ENCODE assay signal across 1 cellular context in genomic region chr5:108748354-108749129, GRCh38.
TF ChIP-seq lines count a peak whose summit lies in the region.

No MANE protein-coding gene starts in this region.

TF ChIP-seq in HepG2, 621 proteins besides CTCF, POLR2A, EP300 and RAD21 (continued from another document and continues in another):
- TF ChIP-seq FOXP1 (IDR thresholded peaks at IDR 0.05) (no peak), FOXP1 (CRISPR knock-in tag; IDR thresholded peaks at IDR 0.05) (no peak), E2F1 (CRISPR knock-in tag; IDR thresholded peaks at IDR 0.05) (0 out of 2 replicates have a peak, but pooled peaks have one; percentile 51), RBM39 (IDR thresholded peaks at IDR 0.05; ENCODE audit: low read depth, low read length, poor library complexity, severe bottlenecking) (no peak), HDAC1 (CRISPR knock-in tag; IDR thresholded peaks at IDR 0.05) (peak; percentile 47), ARNTL (CRISPR knock-in tag; IDR thresholded peaks at IDR 0.05) (0 out of 2 replicates have a peak, but pooled peaks have one; percentile 15), ZNF431 (CRISPR knock-in tag; IDR thresholded peaks at IDR 0.05; ENCODE audit: borderline replicate concordance, low read depth) (no peak), JDP2 (CRISPR knock-in tag; IDR thresholded peaks at IDR 0.05; ENCODE audit: borderline replicate concordance) (no peak; the same call in 1 of the 2 replicates), BCL6 (CRISPR knock-in tag; IDR thresholded peaks at IDR 0.05) (peak; percentile 61; the same call in 1 of the 2 replicates), ZNF318 (CRISPR knock-in tag; IDR thresholded peaks at IDR 0.05) (no peak), AHR (CRISPR knock-in tag; IDR thresholded peaks at IDR 0.05) (peak; percentile 67; the same call in 1 of the 2 replicates), HMG20A (CRISPR knock-in tag; IDR thresholded peaks at IDR 0.05; ENCODE audit: borderline replicate concordance) (no peak), DZIP1 (CRISPR knock-in tag; IDR thresholded peaks at IDR 0.05) (peak; percentile 89; the same call in 1 of the 2 replicates), ZNF850 (CRISPR knock-in tag; conservative IDR thresholded peaks at IDR 0.05) (no peak), GMEB1 (CRISPR knock-in tag; IDR thresholded peaks at IDR 0.05; ENCODE audit: borderline replicate concordance) (peak; percentile 66; the same call in 1 of the 2 replicates), FUBP1 (CRISPR knock-in tag; IDR thresholded peaks at IDR 0.05; ENCODE audit: borderline replicate concordance) (0 out of 2 replicates have a peak, but pooled peaks have one; percentile 79), ZBTB2 (CRISPR knock-in tag; IDR thresholded peaks at IDR 0.05; ENCODE audit: low read depth) (no peak), ZNF782 (CRISPR knock-in tag; IDR thresholded peaks at IDR 0.05; ENCODE audit: borderline replicate concordance) (peak; percentile 83), MAFK (conservative IDR thresholded peaks at IDR 0.05 in 1 of 2, IDR thresholded peaks at IDR 0.05 in 1 of 2; ENCODE audit: low read length in 2 of 2) (no peak), ZFY (CRISPR knock-in tag; IDR thresholded peaks at IDR 0.05) (peak; percentile 99), ZNF703 (CRISPR knock-in tag; IDR thresholded peaks at IDR 0.05; ENCODE audit: borderline replicate concordance) (peak; percentile 96), CCDC6 (CRISPR knock-in tag; IDR thresholded peaks at IDR 0.05) (0 out of 2 replicates have a peak, but pooled peaks have one; percentile 67), ZNF513 (CRISPR knock-in tag; conservative IDR thresholded peaks at IDR 0.05) (no peak), KLF12 (CRISPR knock-in tag; IDR thresholded peaks at IDR 0.05; ENCODE audit: borderline replicate concordance) (peak; percentile 54), ZNF558 (CRISPR knock-in tag; IDR thresholded peaks at IDR 0.05; ENCODE audit: borderline replicate concordance) (no peak), ZNF567 (CRISPR knock-in tag; IDR thresholded peaks at IDR 0.05; ENCODE audit: borderline replicate concordance) (peak; percentile 34; the same call in 1 of the 2 replicates), TBX3 (IDR thresholded peaks at IDR 0.05; ENCODE audit: borderline replicate concordance) (peak; percentile 37; the same call in 1 of the 2 replicates), ZMYM4 (CRISPR knock-in tag; IDR thresholded peaks at IDR 0.05) (peak; percentile 95; the same call in 1 of the 2 replicates), CREBL2 (CRISPR knock-in tag; IDR thresholded peaks at IDR 0.05; ENCODE audit: borderline replicate concordance) (peak; percentile 94; the same call in 1 of the 2 replicates), ZNF3 (CRISPR knock-in tag; IDR thresholded peaks at IDR 0.05) (no peak), ZNF451 (CRISPR knock-in tag; IDR thresholded peaks at IDR 0.05) (no peak; the same call in 1 of the 2 replicates), PATZ1 (CRISPR knock-in tag; IDR thresholded peaks at IDR 0.05) (no peak; the same call in none of the 2 replicates)
